Comparison of ENCODE assay signal across 1 cellular context in genomic region chr3:142987080-142987700, GRCh38.
TF ChIP-seq lines count a peak whose summit lies in the region.

No MANE protein-coding gene starts in this region.

TF ChIP-seq in H1, 55 proteins besides CTCF, POLR2A, EP300 and RAD21:
- TF ChIP-seq SIRT6 (IDR thresholded peaks at IDR 0.05; ENCODE audit: low read length) (no peak), POLR2AphosphoS5 (IDR thresholded peaks at IDR 0.05; ENCODE audit: low read depth, low read length) (no peak), PHF8 (conservative IDR thresholded peaks at IDR 0.05; ENCODE audit: low read depth, low read length) (no peak), MAX (IDR thresholded peaks at IDR 0.05) (no peak), CHD1 (IDR thresholded peaks at IDR 0.05; ENCODE audit: low read depth, low read length) (no peak), HDAC2 (IDR thresholded peaks at IDR 0.05; ENCODE audit: borderline replicate concordance in 1 of 2, low read depth in 2 of 2, low read length in 2 of 2) (no peak), RFX5 (IDR thresholded peaks at IDR 0.05; ENCODE audit: borderline replicate concordance, low read depth, low read length) (no peak), CHD2 (IDR thresholded peaks at IDR 0.05; ENCODE audit: low read length) (no peak), RBBP5 (IDR thresholded peaks at IDR 0.05; ENCODE audit: borderline replicate concordance, low read depth, low read length) (no peak), CBX5 (IDR thresholded peaks at IDR 0.05; ENCODE audit: low read depth, low read length) (no peak)
- TF ChIP-seq, protein P1, sequence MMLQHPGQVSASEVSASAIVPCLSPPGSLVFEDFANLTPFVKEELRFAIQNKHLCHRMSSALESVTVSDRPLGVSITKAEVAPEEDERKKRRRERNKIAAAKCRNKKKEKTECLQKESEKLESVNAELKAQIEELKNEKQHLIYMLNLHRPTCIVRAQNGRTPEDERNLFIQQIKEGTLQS (IDR thresholded peaks at IDR 0.05; ENCODE audit: insufficient read depth, low read depth, low read length), result no peak
